In the genomic region with DNA sequence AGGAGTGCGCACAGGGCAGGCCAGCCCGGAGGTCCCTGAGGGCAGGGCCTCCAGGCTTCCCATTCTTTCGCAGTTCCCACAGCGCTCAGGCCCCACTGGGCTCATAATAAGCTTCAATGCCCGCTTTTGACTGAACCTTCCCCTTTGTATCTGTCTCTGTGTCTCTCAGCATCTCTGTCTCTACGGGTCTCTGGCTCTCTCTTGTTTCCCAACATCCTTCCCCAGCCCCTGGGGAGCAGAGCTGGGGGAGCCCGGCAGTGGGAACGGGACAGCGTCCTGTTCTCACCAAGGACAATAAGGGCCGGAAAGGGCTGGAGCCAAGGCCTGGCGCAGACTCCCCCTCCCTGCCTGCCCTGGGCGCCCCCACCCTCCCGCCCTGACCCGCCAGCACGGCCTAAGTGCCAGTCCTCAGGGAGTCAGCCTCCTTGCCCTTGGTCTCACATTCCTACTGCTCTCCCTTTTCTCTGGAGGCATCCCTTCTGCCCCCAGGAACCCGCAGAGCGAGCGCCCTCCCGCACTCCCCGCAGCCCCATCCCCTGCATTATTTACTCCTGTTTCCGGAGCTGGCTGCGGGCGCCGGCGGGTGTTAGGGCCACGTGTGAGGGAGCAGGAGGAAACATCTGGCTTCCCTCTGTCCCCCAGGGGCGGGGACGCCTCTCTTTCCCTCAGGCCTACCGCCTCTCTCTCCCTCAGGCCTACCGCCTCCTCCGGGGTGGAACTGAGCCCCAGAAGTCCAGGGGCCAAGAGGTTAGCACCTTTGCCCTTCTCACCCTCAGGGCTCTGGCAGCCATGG, we compare ENCODE assay signal across 11 cellular contexts. TPM values are rescaled to one million over a fixed set of nuclear protein-coding genes. Genes with fewer than 3 reads are reported as not detected.
A peak's percentile ranks its signal among the peaks of the same experiment; 100 is the strongest.
DNase-seq lines count a peak whose midpoint lies in the region; ATAC-seq, FAIRE-seq and TF ChIP-seq lines count a peak whose summit lies in the region.
"Had no signal": no experiment of that assay in that cellular context is flagged by ENCODE, and none has a peak within 500 bp of the region (broad histone marks: within the 10 kb centered on the region; RNA-seq: fewer than 3 reads in every experiment).

No MANE protein-coding gene starts in this region.

- DNase-seq in GM12891 (ENCODE audit: insufficient read length, low spot score) (peak; percentile 6), PC-3 (no peak), glomerular endothelial cell (ENCODE audit: extremely low read depth, low read depth, low spot score) (peak; percentile 57), pancreas (peak in 1 of 6 donors; percentile 50), natural killer cell (no peak), NCI-H446 (lab: John Stamatoyannopoulos, UW) (no peak), SW 1271 (lab: John Stamatoyannopoulos, UW) (no peak)
- DNase-seq: foreskin melanocyte had no signal

- no peaks in the 10 kb centered on the region for H4K20me1 ChIP-seq in PC-3 (ENCODE audit: low read length)

- H3K27ac ChIP-seq in PC-3 (ENCODE audit: low read length), result no peak overlapping the region
- H3K27ac ChIP-seq in pancreas, result no peak overlapping the region

- H3K4me3 ChIP-seq in PC-3 (ENCODE audit: low read length) (no peak overlapping the region), pancreas (no peak overlapping the region)

- BruUV-seq in PC-3 (replicated peaks; lab: Mats Ljungman, UMichigan), result no TSS peak

- H2AFZ ChIP-seq in PC-3 (ENCODE audit: low read length), result no peak overlapping the region

- no peak for ATAC-seq in PC-3
- ATAC-seq in pancreas, result peak in 3 of 4 donors; percentile 2 to 21 (median 2)
- no peak for ATAC-seq in natural killer cell
- no peak for ATAC-seq in GM21390 (IDR thresholded peaks at IDR 0.05; ENCODE audit: unreplicated experiment)

- H3K9me2 ChIP-seq in PC-3 (replicated peaks; ENCODE audit: low read length), result no peaks in the 10 kb centered on the region

- no peak overlapping the region for H3K27ac Mint-ChIP-seq in natural killer cell
- H3K27ac Mint-ChIP-seq: activated CD4-positive, alpha-beta memory T cell treated with anti-CD3 and anti-CD28 coated beads for 36 hours had no signal

- TF ChIP-seq POLR2A in GM12891 (IDR thresholded peaks at IDR 0.05; ENCODE audit: low read depth, low read length), result no peak

- WGBS in pancreas, 2 donors, result 59 to 65% methylated on average over 30 to 31 of the region's 31 CpGs

- H3K9me3 ChIP-seq in PC-3 (ENCODE audit: low read length) (no peaks in the 10 kb centered on the region), pancreas (no peaks in the 10 kb centered on the region)

- no peaks in the 10 kb centered on the region for H3F3A ChIP-seq in PC-3 (ENCODE audit: low read length, unreplicated experiment)

- H3K27me3 Mint-ChIP-seq in natural killer cell (ENCODE audit: low read depth in 2 of 2), result peaks cover 0 to 7% of the 10 kb centered on the region in 2 donors
- H3K27me3 Mint-ChIP-seq: activated CD4-positive, alpha-beta memory T cell treated with anti-CD3 and anti-CD28 coated beads for 36 hours had no signal

- TF ChIP-seq CTCF in PC-3 (conservative IDR thresholded peaks at IDR 0.05; ENCODE audit: low read depth, low read length), result no peak
- TF ChIP-seq CTCF in pancreas (IDR thresholded peaks at IDR 0.05), result no peak
- no peak for TF ChIP-seq CTCF in natural killer cell (IDR thresholded peaks at IDR 0.05)

- peaks cover 0 to 15% of the 10 kb centered on the region in 2 donors for H3K4me1 Mint-ChIP-seq in natural killer cell

- no peaks in the 10 kb centered on the region for H3K9me3 Mint-ChIP-seq in natural killer cell
- H3K9me3 Mint-ChIP-seq: activated CD4-positive, alpha-beta memory T cell treated with anti-CD3 and anti-CD28 coated beads for 36 hours had no signal

- CTCF ChIA-PET in PC-3 (lab: Charles Lee), result interaction anchor here (0.5 to 2.7 kb wide), 11 partner anchors 12 to 107 kb away, joined by 3 to 57 read pairs (median 5); no protein-coding TSS in a partner anchor

- H3K36me3 ChIP-seq in PC-3 (ENCODE audit: low read depth, low read length) (peaks cover 8% of the 10 kb centered on the region; the same call in 1 of the 2 replicates), pancreas (no peaks in the 10 kb centered on the region)

- POLR2A ChIA-PET in PC-3 (lab: Charles Lee; ENCODE audit: unreplicated experiment), result no interaction called here

- no peaks in the 10 kb centered on the region for H3K27me3 ChIP-seq in PC-3 (ENCODE audit: low read length)
- H3K27me3 ChIP-seq in pancreas, result no peaks in the 10 kb centered on the region

- H3K36me3 Mint-ChIP-seq in natural killer cell, result no peaks in the 10 kb centered on the region

- peaks cover 5% of the 10 kb centered on the region; the same call in 1 of the 2 replicates for H3K79me2 ChIP-seq in PC-3 (ENCODE audit: low read length)

- H3K4me3 Mint-ChIP-seq in natural killer cell, result no peak overlapping the region

- peaks cover 4% of the 10 kb centered on the region; the same call in 1 of the 2 replicates for H3K4me1 ChIP-seq in PC-3 (ENCODE audit: insufficient read depth, low read length)
- H3K4me1 ChIP-seq in pancreas, result peaks cover 0 to 3% (median 3%) of the 10 kb centered on the region in 3 donors

- FAIRE-seq in GM12891 (lab: Jason Lieb, UNC) (no peak), pancreas (lab: Jason Lieb, UNC) (no peak)
- FAIRE-seq: HTR-8/SVneo had no signal

- intact Hi-C loops in PC-3 (cut with micrococcal nuclease), result loop anchor here (1.0 kb wide), 2 partner anchors 31 to 75 kb away; a partner anchor contains a TSS
- intact Hi-C loops in pancreas (cut with DNase I), result loop anchor here (2.0 to 10.0 kb wide), 3 partner anchors 62 to 76 kb away; no protein-coding TSS in a partner anchor
- intact Hi-C loops in natural killer cell (cut with micrococcal nuclease), result loop anchor here (5.0 kb wide), 1 partner anchor 39 kb away; a partner anchor contains a TSS

- no peak overlapping the region for H3K9ac ChIP-seq in PC-3 (ENCODE audit: low read length)

- 0 out of 2 replicates have a peak overlapping the region, but pooled peaks have one; percentile 93 for H3K4me2 ChIP-seq in PC-3 (ENCODE audit: low read length)

TF ChIP-seq in GM12891, 5 proteins besides CTCF, POLR2A, EP300 and RAD21:
- TF ChIP-seq TAF1 (IDR thresholded peaks at IDR 0.05; ENCODE audit: low read depth, low read length) (no peak), PAX5 (IDR thresholded peaks at IDR 0.05; ENCODE audit: insufficient read depth, low read length, severe bottlenecking) (no peak), POU2F2 (IDR thresholded peaks at IDR 0.05; ENCODE audit: low read depth, low read length) (no peak), POLR2AphosphoS5 (IDR thresholded peaks at IDR 0.05; ENCODE audit: low read depth, low read length) (no peak), SPI1 (IDR thresholded peaks at IDR 0.05; ENCODE audit: low read depth, low read length) (no peak)

RNA-seq across cellular contexts. Expression of a gene that starts 6.5 kb away (rescaled TPM):
- 104 TPM for polyA plus RNA-seq in GM12891 (2012; ENCODE audit: low read depth, missing spikeins)
- total RNA-seq in PC-3 (2014; rRNA removed), result 241 and 257 TPM in 2 replicates
- total RNA-seq in glomerular endothelial cell, result 121 and 150 TPM in 2 replicates
- total RNA-seq in pancreas, result 100 to 1,000 TPM in 4 of 6 donors, 10 to 100 TPM in 2; 91.8 to 119 (median 102) TPM
- polyA plus RNA-seq in pancreas, result 100 to 1,000 TPM; 182 to 238 TPM
- total RNA-seq in natural killer cell, result 100 to 1,000 TPM in 2 of 3 donors, 10 to 100 TPM in 1; 95.3 to 113 (median 104) TPM

RNA-seq across cellular contexts. Expression of a gene that starts 7.1 kb away (rescaled TPM):
- polyA plus RNA-seq in GM12891 (2012; ENCODE audit: low read depth, missing spikeins), result 0.50 TPM
- 4.1 and 5.4 TPM in 2 replicates for total RNA-seq in PC-3 (2014; rRNA removed)
- 9.9 and 11.8 TPM in 2 replicates for total RNA-seq in glomerular endothelial cell
- total RNA-seq in pancreas, result under 1 TPM; 0.19 to 0.59 (median 0.33) TPM
- 1 to 10 TPM; 1.2 to 4.1 TPM for polyA plus RNA-seq in pancreas
- 1 to 10 TPM in 2 of 3 donors, under 1 TPM in 1; 0.94 to 4.9 (median 2.5) TPM for total RNA-seq in natural killer cell

RNA-seq across cellular contexts. Expression of a gene that starts 26.2 kb away (rescaled TPM):
- 60.7 TPM for polyA plus RNA-seq in GM12891 (2012; ENCODE audit: low read depth, missing spikeins)
- total RNA-seq in PC-3 (2014; rRNA removed) (53.6 and 74.3 TPM in 2 replicates), glomerular endothelial cell (41.0 and 45.0 TPM in 2 replicates), pancreas (10 to 100 TPM; 39.4 to 46.5 (median 42.3) TPM), natural killer cell (10 to 100 TPM; 26.8 to 45.7 (median 41.5) TPM)
- 100 to 1,000 TPM; 211 to 227 TPM for polyA plus RNA-seq in pancreas

RNA-seq across cellular contexts. Expression of a gene that starts 30.9 kb away (rescaled TPM):
- polyA plus RNA-seq in GM12891 (2012; ENCODE audit: low read depth, missing spikeins), result 31.8 TPM
- total RNA-seq in PC-3 (2014; rRNA removed), result 59.2 and 75.2 TPM in 2 replicates
- total RNA-seq in glomerular endothelial cell, result 21.0 and 29.1 TPM in 2 replicates
- 10 to 100 TPM; 18.7 to 33.3 (median 26.2) TPM for total RNA-seq in pancreas
- 10 to 100 TPM; 32.8 to 33.0 TPM for polyA plus RNA-seq in pancreas
- 10 to 100 TPM; 31.7 to 33.5 (median 32.7) TPM for total RNA-seq in natural killer cell

RNA-seq across cellular contexts. Expression of a gene that starts 38.9 kb away (rescaled TPM):
- polyA plus RNA-seq in GM12891 (2012; ENCODE audit: low read depth, missing spikeins), result 0.45 TPM
- total RNA-seq in PC-3 (2014; rRNA removed) (29.4 and 49.9 TPM in 2 replicates), glomerular endothelial cell (77.9 and 195 TPM in 2 replicates), pancreas (10 to 100 TPM; 19.5 to 45.9 (median 30.4) TPM), natural killer cell (1 to 10 TPM; 1.5 to 1.9 (median 1.9) TPM)
- polyA plus RNA-seq in pancreas, result 10 to 100 TPM; 47.9 to 91.7 TPM

Comparison
In these comparisons a context has a peak if more than half of its experiments do, and no peak if none do; other contexts are left out.
1. DNase-seq: peak in GM12891 (single experiment) and glomerular endothelial cell (single experiment); none in PC-3 (single experiment), natural killer cell (single experiment), NCI-H446 (0 of 2) and SW 1271 (0 of 2).
2. ATAC-seq: peak in pancreas (3 of 4); none in PC-3 (single experiment), natural killer cell (0 of 3) and GM21390 (single experiment).